8 cellular contexts compared by ENCODE assay signal in the genomic region with DNA sequence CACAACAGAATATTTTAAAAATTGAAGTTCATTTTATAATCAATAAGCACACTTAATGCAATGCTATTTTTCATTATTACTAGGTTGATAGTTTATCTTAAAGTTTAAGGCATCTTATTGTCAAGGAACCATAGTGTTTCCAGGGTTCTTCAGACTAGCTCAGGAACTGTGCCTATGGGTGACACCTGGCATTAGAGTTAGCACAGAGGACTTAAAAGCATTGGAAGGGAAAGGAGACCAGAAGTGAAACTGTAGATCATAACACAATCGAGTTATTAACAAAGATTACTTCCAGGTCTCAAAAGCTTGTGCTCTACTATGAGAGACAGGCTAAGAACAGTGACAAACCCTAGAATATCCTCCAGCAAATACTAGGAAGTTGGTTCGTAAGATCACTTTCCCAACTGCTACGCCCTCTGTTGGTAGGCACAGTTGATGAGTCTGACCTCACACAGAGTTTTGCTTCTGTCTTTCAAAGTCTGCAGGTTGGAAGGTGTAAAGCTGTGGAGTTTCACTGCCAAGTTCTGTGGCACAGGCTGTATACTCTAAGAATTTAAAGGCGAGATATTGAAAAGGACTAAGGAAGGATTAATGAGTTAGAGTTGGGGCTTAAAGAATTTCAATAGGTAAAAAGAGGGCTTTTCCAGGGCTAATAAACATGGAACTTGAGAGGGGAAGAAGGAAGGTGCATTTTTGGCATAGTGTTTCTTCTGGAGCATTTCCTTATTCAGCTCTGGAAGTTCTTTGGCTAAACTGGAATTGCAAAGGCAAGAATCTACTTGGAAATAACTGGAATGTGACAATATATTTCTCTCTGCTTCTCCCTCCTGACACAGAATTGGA.
DNase-seq lines count a peak whose midpoint lies in the region; TF ChIP-seq lines count a peak whose summit lies in the region.

No MANE protein-coding gene starts in this region.

- H4K20me1 ChIP-seq in Karpas-422 (ENCODE audit: insufficient read depth, low read depth, low read length): no peaks in the 10 kb centered on the region

- no peak overlapping the region for H3K18ac ChIP-seq in mesenchymal stem cell (ENCODE audit: low read depth in 1 of 2, low read length in 2 of 2)

- H3K79me1 ChIP-seq in mesenchymal stem cell (replicated peaks; ENCODE audit: low read length, poor library complexity, severe bottlenecking): no peaks in the 10 kb centered on the region

- no peaks in the 10 kb centered on the region for H3K79me2 ChIP-seq in Karpas-422 (ENCODE audit: low read length)

- TF ChIP-seq CTCF in dorsolateral prefrontal cortex (IDR thresholded peaks at IDR 0.05 in 54 of 56, conservative IDR thresholded peaks at IDR 0.05 in 2 of 56; ENCODE audit: low read depth in 1 of 56, partially characterized antibody in 56 of 56): peak in 55 of 56 donors; percentile 41 to 77 (median 63)

- H3K36me3 Mint-ChIP-seq in activated naive CD4-positive, alpha-beta T cell treated with anti-CD3 and anti-CD28 coated beads for 36 hours (ENCODE audit: low read depth): no peaks in the 10 kb centered on the region

- no peak overlapping the region for H4K8ac ChIP-seq in mesenchymal stem cell (ENCODE audit: low read length)

- H2AFZ ChIP-seq in Karpas-422 (ENCODE audit: low read length) (peak overlapping the region; percentile 38; the same call in 1 of the 2 replicates), mesenchymal stem cell (ENCODE audit: low read depth, low read length) (no peak overlapping the region)

- H3K9me3 ChIP-seq in Karpas-422 (ENCODE audit: low read length) (no peaks in the 10 kb centered on the region), mesenchymal stem cell (ENCODE audit: control insufficient read depth, low read length) (no peaks in the 10 kb centered on the region)

- intact Hi-C loops in activated naive CD4-positive, alpha-beta T cell treated with anti-CD3 and anti-CD28 coated beads for 36 hours (cut with micrococcal nuclease): loop anchor here (1.0 to 5.0 kb wide), 3 partner anchors 533 to 1227 kb away; partner anchors contain the start of gene JAG1
- intact Hi-C loops in dorsolateral prefrontal cortex (cut with DNase I): no loop called here

- H3K4me3 Mint-ChIP-seq in activated naive CD4-positive, alpha-beta T cell treated with anti-CD3 and anti-CD28 coated beads for 36 hours: no peak overlapping the region

- H3K27ac ChIP-seq in Karpas-422 (ENCODE audit: low read length): no peak overlapping the region
- H3K27ac ChIP-seq in dorsolateral prefrontal cortex: no peak overlapping the region
- H3K27ac ChIP-seq in mesenchymal stem cell (ENCODE audit: low read length, poor library complexity, severe bottlenecking): no peak overlapping the region

- no peaks in the 10 kb centered on the region for H3K4me1 Mint-ChIP-seq in activated naive CD4-positive, alpha-beta T cell treated with anti-CD3 and anti-CD28 coated beads for 36 hours (ENCODE audit: low read depth)

- no peak overlapping the region for H3K4me2 ChIP-seq in Karpas-422 (ENCODE audit: low read depth, low read length, poor library complexity, severe bottlenecking)
- H3K4me2 ChIP-seq in mesenchymal stem cell (ENCODE audit: low read length, poor library complexity, severe bottlenecking): no peak overlapping the region

- no peak overlapping the region for H3K4ac ChIP-seq in mesenchymal stem cell (ENCODE audit: low read depth in 1 of 2, low read length in 2 of 2)

- no peak overlapping the region for H2BK120ac ChIP-seq in mesenchymal stem cell (ENCODE audit: low read depth, low read length)

- DNase-seq in activated naive CD4-positive, alpha-beta T cell treated with anti-CD3 and anti-CD28 coated beads for 36 hours: peak; percentile 43
- no peak for DNase-seq in activated naive CD4-positive, alpha-beta T cell treated with anti-CD3 and anti-CD28 coated beads, Interleukin-2, amount 50 U/mL, for 16 hours
- DNase-seq in H4 (ENCODE audit: low spot score): peak; percentile 73
- DNase-seq in Karpas-422: peak; percentile 84
- peak; percentile 73 for DNase-seq in RPMI7951 (ENCODE audit: low read depth)
- peak in 4 of 10 donors; percentile 10 to 30 (median 18) for DNase-seq in dorsolateral prefrontal cortex
- DNase-seq in mesenchymal stem cell: peak; percentile 74
- DNase-seq in NK-92 (lab: John Stamatoyannopoulos, UW; ENCODE audit: unreplicated experiment): no peak

- H3K23ac ChIP-seq in mesenchymal stem cell (ENCODE audit: low read length in 2 of 2): no peak overlapping the region

- no peak overlapping the region for H2BK5ac ChIP-seq in mesenchymal stem cell (ENCODE audit: low read depth, low read length, poor library complexity, severe bottlenecking)

- no peaks in the 10 kb centered on the region for H3K9me3 Mint-ChIP-seq in activated naive CD4-positive, alpha-beta T cell treated with anti-CD3 and anti-CD28 coated beads for 36 hours

- no peak overlapping the region for H4K91ac ChIP-seq in mesenchymal stem cell (ENCODE audit: low read length)

- no peak overlapping the region for H2AK5ac ChIP-seq in mesenchymal stem cell (ENCODE audit: low read length, severe bottlenecking)

- H3K9me2 ChIP-seq in Karpas-422 (replicated peaks; ENCODE audit: insufficient read depth, low read length): no peaks in the 10 kb centered on the region

- H3K36me3 ChIP-seq in Karpas-422 (ENCODE audit: insufficient read depth, low read length) (no peaks in the 10 kb centered on the region), mesenchymal stem cell (ENCODE audit: control insufficient read depth in 1 of 2, insufficient read depth in 2 of 2, low read depth in 1 of 2, low read length in 2 of 2) (no peaks in the 10 kb centered on the region)

- H3K27me3 ChIP-seq in Karpas-422 (ENCODE audit: low read length): no peaks in the 10 kb centered on the region
- H3K27me3 ChIP-seq in dorsolateral prefrontal cortex: no peaks in the 10 kb centered on the region
- peaks cover 0 to 7% of the 10 kb centered on the region in 2 experiments for H3K27me3 ChIP-seq in mesenchymal stem cell (ENCODE audit: control insufficient read depth in 1 of 2, insufficient read depth in 1 of 2, low read length in 2 of 2)

- H3K4me1 ChIP-seq in Karpas-422 (ENCODE audit: low read length) (no peaks in the 10 kb centered on the region), mesenchymal stem cell (ENCODE audit: control insufficient read depth, insufficient read depth, low read depth, low read length) (peaks cover 4% of the 10 kb centered on the region)

- WGBS in mesenchymal stem cell: 40% methylated on average over 4 of the region's 4 CpGs

- no peak overlapping the region for H2BK12ac ChIP-seq in mesenchymal stem cell (ENCODE audit: low read length in 2 of 2)

- H2BK15ac ChIP-seq in mesenchymal stem cell (ENCODE audit: low read depth, poor library complexity, severe bottlenecking): no peak overlapping the region

- H3K14ac ChIP-seq in mesenchymal stem cell (ENCODE audit: low read length in 2 of 2): no peak overlapping the region

- H3K9ac ChIP-seq in Karpas-422 (ENCODE audit: low read length): no peak overlapping the region
- H3K9ac ChIP-seq in mesenchymal stem cell (ENCODE audit: low read length): no peak overlapping the region

- H3K27ac Mint-ChIP-seq in activated naive CD4-positive, alpha-beta T cell treated with anti-CD3 and anti-CD28 coated beads for 36 hours: no peak overlapping the region

- CTCF ChIA-PET in activated naive CD4-positive, alpha-beta T cell treated with anti-CD3 and anti-CD28 coated beads for 36 hours (lab: Charles Lee): interaction anchor here (0.6 to 1.3 kb wide), 2 partner anchors 9 to 36 kb away, joined by 3 to 6 read pairs; no protein-coding TSS in a partner anchor

- no peaks in the 10 kb centered on the region for H3K27me3 Mint-ChIP-seq in activated naive CD4-positive, alpha-beta T cell treated with anti-CD3 and anti-CD28 coated beads for 36 hours (ENCODE audit: low read depth)

- H3K4me3 ChIP-seq in Karpas-422 (ENCODE audit: low read length) (no peak overlapping the region), dorsolateral prefrontal cortex (no peak overlapping the region), mesenchymal stem cell (ENCODE audit: insufficient read depth in 1 of 2, low read depth in 1 of 2, low read length in 2 of 2) (no peak overlapping the region)

Comparison
In these comparisons a context has a peak if more than half of its experiments do, and no peak if none do; other contexts are left out.
1. DNase-seq: peak in activated naive CD4-positive, alpha-beta T cell treated with anti-CD3 and anti-CD28 coated beads for 36 hours (single experiment), H4 (single experiment), Karpas-422 (single experiment), RPMI7951 (single experiment) and mesenchymal stem cell (single experiment); none in activated naive CD4-positive, alpha-beta T cell treated with anti-CD3 and anti-CD28 coated beads, Interleukin-2, amount 50 U/mL, for 16 hours (single experiment) and NK-92 (single experiment).